In the genomic region with DNA sequence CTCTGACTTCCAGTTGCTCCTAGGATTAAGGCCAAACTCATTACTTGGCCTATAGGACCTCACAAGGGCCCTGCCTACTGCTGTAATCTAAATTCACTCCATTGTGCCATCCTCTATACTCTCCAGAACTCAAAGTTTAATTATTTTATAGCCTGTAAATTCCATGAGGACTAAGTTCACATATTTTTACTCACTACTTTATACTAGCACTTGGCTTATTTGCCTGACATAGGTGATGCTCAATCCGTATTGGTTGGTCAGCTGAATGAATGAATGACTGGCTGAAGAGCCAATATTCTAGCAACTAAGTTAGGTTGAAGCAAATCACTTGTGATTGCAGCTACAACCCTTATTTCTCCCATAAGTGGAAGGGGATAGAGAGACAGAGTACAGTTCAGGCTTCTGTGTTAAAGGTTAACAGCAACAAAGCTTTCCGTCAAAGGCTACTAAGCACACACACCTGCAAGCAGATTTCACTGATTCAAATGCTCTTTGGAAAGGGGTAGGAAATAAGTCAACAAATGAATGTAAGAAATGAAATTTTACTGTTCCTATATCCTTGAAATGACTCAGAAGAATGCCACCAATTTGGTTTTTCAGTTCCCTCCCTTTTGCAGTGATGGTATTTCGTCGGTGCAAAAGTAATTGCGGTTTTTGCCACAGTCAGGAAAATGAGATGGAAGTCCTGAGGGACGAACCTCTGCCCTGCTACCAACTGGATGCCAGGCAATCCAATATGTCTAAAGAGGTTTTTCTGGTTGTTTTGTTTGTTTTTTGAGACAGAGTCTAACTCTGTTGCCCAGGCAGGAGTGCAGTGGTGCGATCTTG, we compare ENCODE assay signal across 1 cellular context.
TF ChIP-seq lines count a peak whose summit lies in the region.

No MANE protein-coding gene starts in this region.

TF ChIP-seq in HepG2, 621 proteins besides CTCF, POLR2A, EP300 and RAD21:
- TF ChIP-seq, protein P1, sequence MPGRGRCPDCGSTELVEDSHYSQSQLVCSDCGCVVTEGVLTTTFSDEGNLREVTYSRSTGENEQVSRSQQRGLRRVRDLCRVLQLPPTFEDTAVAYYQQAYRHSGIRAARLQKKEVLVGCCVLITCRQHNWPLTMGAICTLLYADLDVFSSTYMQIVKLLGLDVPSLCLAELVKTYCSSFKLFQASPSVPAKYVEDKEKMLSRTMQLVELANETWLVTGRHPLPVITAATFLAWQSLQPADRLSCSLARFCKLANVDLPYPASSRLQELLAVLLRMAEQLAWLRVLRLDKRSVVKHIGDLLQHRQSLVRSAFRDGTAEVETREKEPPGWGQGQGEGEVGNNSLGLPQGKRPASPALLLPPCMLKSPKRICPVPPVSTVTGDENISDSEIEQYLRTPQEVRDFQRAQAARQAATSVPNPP (CRISPR knock-in tag; IDR thresholded peaks at IDR 0.05) = no peak
- no peak for TF ChIP-seq KLF6 (CRISPR knock-in tag; IDR thresholded peaks at IDR 0.05)
- TF ChIP-seq REL (CRISPR knock-in tag; conservative IDR thresholded peaks at IDR 0.05) = no peak
- no peak for TF ChIP-seq ARID2 (CRISPR knock-in tag; IDR thresholded peaks at IDR 0.05; ENCODE audit: borderline replicate concordance)
- TF ChIP-seq, protein P2, sequence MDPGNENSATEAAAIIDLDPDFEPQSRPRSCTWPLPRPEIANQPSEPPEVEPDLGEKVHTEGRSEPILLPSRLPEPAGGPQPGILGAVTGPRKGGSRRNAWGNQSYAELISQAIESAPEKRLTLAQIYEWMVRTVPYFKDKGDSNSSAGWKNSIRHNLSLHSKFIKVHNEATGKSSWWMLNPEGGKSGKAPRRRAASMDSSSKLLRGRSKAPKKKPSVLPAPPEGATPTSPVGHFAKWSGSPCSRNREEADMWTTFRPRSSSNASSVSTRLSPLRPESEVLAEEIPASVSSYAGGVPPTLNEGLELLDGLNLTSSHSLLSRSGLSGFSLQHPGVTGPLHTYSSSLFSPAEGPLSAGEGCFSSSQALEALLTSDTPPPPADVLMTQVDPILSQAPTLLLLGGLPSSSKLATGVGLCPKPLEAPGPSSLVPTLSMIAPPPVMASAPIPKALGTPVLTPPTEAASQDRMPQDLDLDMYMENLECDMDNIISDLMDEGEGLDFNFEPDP (CRISPR knock-in tag; conservative IDR thresholded peaks at IDR 0.05) = no peak
- TF ChIP-seq, protein P3, sequence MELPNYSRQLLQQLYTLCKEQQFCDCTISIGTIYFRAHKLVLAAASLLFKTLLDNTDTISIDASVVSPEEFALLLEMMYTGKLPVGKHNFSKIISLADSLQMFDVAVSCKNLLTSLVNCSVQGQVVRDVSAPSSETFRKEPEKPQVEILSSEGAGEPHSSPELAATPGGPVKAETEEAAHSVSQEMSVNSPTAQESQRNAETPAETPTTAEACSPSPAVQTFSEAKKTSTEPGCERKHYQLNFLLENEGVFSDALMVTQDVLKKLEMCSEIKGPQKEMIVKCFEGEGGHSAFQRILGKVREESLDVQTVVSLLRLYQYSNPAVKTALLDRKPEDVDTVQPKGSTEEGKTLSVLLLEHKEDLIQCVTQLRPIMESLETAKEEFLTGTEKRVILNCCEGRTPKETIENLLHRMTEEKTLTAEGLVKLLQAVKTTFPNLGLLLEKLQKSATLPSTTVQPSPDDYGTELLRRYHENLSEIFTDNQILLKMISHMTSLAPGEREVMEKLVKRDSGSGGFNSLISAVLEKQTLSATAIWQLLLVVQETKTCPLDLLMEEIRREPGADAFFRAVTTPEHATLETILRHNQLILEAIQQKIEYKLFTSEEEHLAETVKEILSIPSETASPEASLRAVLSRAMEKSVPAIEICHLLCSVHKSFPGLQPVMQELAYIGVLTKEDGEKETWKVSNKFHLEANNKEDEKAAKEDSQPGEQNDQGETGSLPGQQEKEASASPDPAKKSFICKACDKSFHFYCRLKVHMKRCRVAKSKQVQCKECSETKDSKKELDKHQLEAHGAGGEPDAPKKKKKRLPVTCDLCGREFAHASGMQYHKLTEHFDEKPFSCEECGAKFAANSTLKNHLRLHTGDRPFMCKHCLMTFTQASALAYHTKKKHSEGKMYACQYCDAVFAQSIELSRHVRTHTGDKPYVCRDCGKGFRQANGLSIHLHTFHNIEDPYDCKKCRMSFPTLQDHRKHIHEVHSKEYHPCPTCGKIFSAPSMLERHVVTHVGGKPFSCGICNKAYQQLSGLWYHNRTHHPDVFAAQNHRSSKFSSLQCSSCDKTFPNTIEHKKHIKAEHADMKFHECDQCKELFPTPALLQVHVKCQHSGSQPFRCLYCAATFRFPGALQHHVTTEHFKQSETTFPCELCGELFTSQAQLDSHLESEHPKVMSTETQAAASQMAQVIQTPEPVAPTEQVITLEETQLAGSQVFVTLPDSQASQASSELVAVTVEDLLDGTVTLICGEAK (IDR thresholded peaks at IDR 0.05) = peak; percentile 83
- TF ChIP-seq, protein P3 (CRISPR knock-in tag; IDR thresholded peaks at IDR 0.05) = no peak
- TF ChIP-seq PPARG (CRISPR knock-in tag; conservative IDR thresholded peaks at IDR 0.05) = 0 out of 2 replicates have a peak, but pooled peaks have one; percentile 31
- no peak for TF ChIP-seq ZNF282 (IDR thresholded peaks at IDR 0.05; ENCODE audit: partially characterized antibody)
- no peak for TF ChIP-seq MAFG (CRISPR knock-in tag; IDR thresholded peaks at IDR 0.05)
- no peak for TF ChIP-seq ZNF367 (CRISPR knock-in tag; IDR thresholded peaks at IDR 0.05; ENCODE audit: borderline replicate concordance)
- no peak for TF ChIP-seq ZNF598 (CRISPR knock-in tag; IDR thresholded peaks at IDR 0.05; ENCODE audit: borderline replicate concordance)
- no peak for TF ChIP-seq CBFB (CRISPR knock-in tag; IDR thresholded peaks at IDR 0.05)
